ENCODE assay signal across 9 cellular contexts in the genomic region with DNA sequence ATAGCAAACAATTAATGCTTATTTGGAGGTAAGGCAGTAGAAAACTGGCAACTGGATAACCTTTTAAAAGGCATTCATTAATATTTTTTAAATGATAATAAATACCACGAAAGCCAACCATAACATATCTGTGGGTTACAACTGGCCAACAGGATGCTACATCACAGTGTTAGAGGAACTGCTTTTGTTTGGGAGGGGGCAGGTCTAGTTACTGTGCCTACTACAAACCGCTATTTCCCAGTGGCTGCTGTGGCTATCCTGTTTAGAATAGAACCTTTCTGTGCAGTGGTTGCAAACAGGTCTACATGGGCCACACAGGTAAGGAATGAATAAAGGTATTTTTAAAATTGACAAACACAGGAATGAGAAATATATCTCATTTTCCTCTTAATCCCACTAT. TPM values are rescaled to one million over a fixed set of nuclear protein-coding genes. Genes with fewer than 3 reads are reported as not detected.
A peak's percentile ranks its signal among the peaks of the same experiment; 100 is the strongest.
DNase-seq lines count a peak whose midpoint lies in the region; TF ChIP-seq lines count a peak whose summit lies in the region.
"Had no signal": no experiment of that assay in that cellular context is flagged by ENCODE, and none has a peak within 500 bp of the region (broad histone marks: within the 10 kb centered on the region; RNA-seq: fewer than 3 reads in every experiment).

No MANE protein-coding gene starts in this region.

- peak overlapping the region; percentile 93 for H3K27ac Mint-ChIP-seq in MCF 10A (ENCODE audit: low read depth, unreplicated experiment)

- no peak for TF ChIP-seq CTCF in AG04450 (IDR thresholded peaks at IDR 0.05; ENCODE audit: low read depth, low read length)
- no peak for TF ChIP-seq CTCF in MCF 10A (IDR thresholded peaks at IDR 0.05; ENCODE audit: unreplicated experiment)

- H3K4me3 Mint-ChIP-seq in MCF 10A (ENCODE audit: unreplicated experiment) = peak overlapping the region; percentile 90

- BruUV-seq in MCF 10A (replicated peaks; lab: Mats Ljungman, UMichigan) = TSS peak; percentile 48

- H3K4me1 Mint-ChIP-seq in MCF 10A (ENCODE audit: insufficient read depth, unreplicated experiment) = peaks cover 24% of the 10 kb centered on the region

- H3K4me1 ChIP-seq in HUES64 (ENCODE audit: insufficient read depth, low read length) = peaks cover 4% of the 10 kb centered on the region; the same call in 1 of the 2 replicates
- H3K4me1 ChIP-seq in mucosa of rectum (ENCODE audit: control insufficient read depth in 2 of 2, insufficient read depth in 2 of 2, low read length in 2 of 2) = peaks cover 42 to 55% of the 10 kb centered on the region in 2 donors

- H3K9me3 ChIP-seq in AG04450 (ENCODE audit: control insufficient read depth, insufficient read depth, low read length) = no peaks in the 10 kb centered on the region; the same call in 1 of the 2 replicates
- no peaks in the 10 kb centered on the region for H3K9me3 ChIP-seq in HUES64 (ENCODE audit: insufficient read depth, low read depth, low read length)
- no peaks in the 10 kb centered on the region for H3K9me3 ChIP-seq in mucosa of rectum (ENCODE audit: control insufficient read depth in 2 of 2, low read length in 2 of 2)

- POLR2A ChIA-PET in AG04450 (lab: Yijun Ruan, JAX) (interaction anchor here (1.5 kb wide), 1 partner anchor 20 kb away, joined by 5 read pairs; no protein-coding TSS in a partner anchor), MCF 10A (lab: Yijun Ruan, JAX) (interaction anchor here (0.7 to 3.1 kb wide), 17 partner anchors 10 to 417 kb away, joined by 3 to 44 read pairs (median 9); a partner anchor contains a TSS)

- H3K9ac ChIP-seq in HUES64 (ENCODE audit: low read depth, low read length) (peak overlapping the region; percentile 86; the same call in 1 of the 2 replicates), mucosa of rectum (ENCODE audit: low read depth in 1 of 2, low read length in 2 of 2) (peak overlapping the region; percentile 89 to 94)

- peak overlapping the region; percentile 93 for H3K4me3 ChIP-seq in AG04450 (ENCODE audit: low read depth, low read length)
- peak overlapping the region; percentile 83 for H3K4me3 ChIP-seq in HUES64 (ENCODE audit: low read length)
- H3K4me3 ChIP-seq in mucosa of rectum (ENCODE audit: low read length in 2 of 2) = peak overlapping the region; percentile 92 to 97

- CTCF ChIA-PET in AG04450 (lab: Charles Lee) = interaction anchor here (1.8 to 5.0 kb wide), 3 partner anchors 20 to 55 kb away, joined by 7 to 36 read pairs (median 20); no protein-coding TSS in a partner anchor
- CTCF ChIA-PET in MCF 10A (lab: Yijun Ruan, JAX) = interaction anchor here (0.6 to 6.4 kb wide), 9 partner anchors 9 to 354 kb away, joined by 3 to 40 read pairs (median 4); a partner anchor contains a TSS

- no peaks in the 10 kb centered on the region for H3K9me3 Mint-ChIP-seq in MCF 10A (ENCODE audit: unreplicated experiment)

- no peaks in the 10 kb centered on the region for H3K27me3 Mint-ChIP-seq in MCF 10A (ENCODE audit: insufficient read depth, unreplicated experiment)

- H3K27ac ChIP-seq in AG04450 (ENCODE audit: low read depth, low read length) (no peak overlapping the region), HUES64 (ENCODE audit: low read depth, low read length) (no peak overlapping the region), mucosa of rectum (ENCODE audit: low read depth in 2 of 2, low read length in 2 of 2) (no peak overlapping the region)

- H3K36me3 ChIP-seq in HUES64 (ENCODE audit: insufficient read depth, low read length) (peaks cover 38% of the 10 kb centered on the region), mucosa of rectum (ENCODE audit: control insufficient read depth in 2 of 2, insufficient read depth in 2 of 2, low read length in 2 of 2) (peaks cover 20 to 33% of the 10 kb centered on the region in 2 donors)

- WGBS in HUES64 = 87% methylated on average over 1 of the region's 2 CpGs

- H3K27me3 ChIP-seq in AG04450 (ENCODE audit: control insufficient read depth, insufficient read depth, low read length) = no peaks in the 10 kb centered on the region
- no peaks in the 10 kb centered on the region for H3K27me3 ChIP-seq in HUES64 (ENCODE audit: insufficient read depth, low read length)
- no peaks in the 10 kb centered on the region for H3K27me3 ChIP-seq in mucosa of rectum (ENCODE audit: control insufficient read depth in 2 of 2, insufficient read depth in 2 of 2, low read length in 2 of 2)

- intact Hi-C loops in MCF 10A (cut with micrococcal nuclease) = loop anchor here (5.0 kb wide), 2 partner anchors 55 to 70 kb away; a partner anchor contains a TSS

- DNase-seq in AG04450 (ENCODE audit: low read depth, low spot score) = no peak
- no peak for DNase-seq in MCF 10A (ENCODE audit: unreplicated experiment)
- DNase-seq in DMS79 treated with DMSO at 0.1 percent for 48 hours (lab: John Stamatoyannopoulos, UW) = no peak
- DNase-seq in stimulated activated CD4-positive, alpha-beta T cell treated with anti-CD3 and anti-CD28 coated beads, Interleukin-12 subunit alpha, Interleukin-12 subunit beta, amount 100 ng/mL, for 4 hours = no peak
- no peak for DNase-seq in amniotic stem cell (lab: John Stamatoyannopoulos, UW)
- DNase-seq in D341Med (ENCODE audit: low spot score) = no peak
- DNase-seq: activated gamma-delta T cell treated with Interleukin-2 at 50 U/mL for 16 hours had no signal

- H3K36me3 Mint-ChIP-seq in MCF 10A (ENCODE audit: insufficient read depth, unreplicated experiment) = peaks cover 27% of the 10 kb centered on the region

RNA-seq across cellular contexts. Expression of a gene that starts 1.0 kb away (rescaled TPM):
- 114 and 140 TPM in 2 replicates for polyA plus RNA-seq in AG04450 (2011; rRNA removed)
- polyA minus RNA-seq in AG04450 (2011; rRNA and poly(A)+ RNA removed) = 51.4 and 58.4 TPM in 2 replicates
- polyA plus RNA-seq in HUES64 (2013, experiment 1 of 2) = 52.9 TPM
- 55.6 TPM for polyA plus RNA-seq in HUES64 (2013, experiment 2 of 2)
- total RNA-seq in MCF 10A (2022) = 79.4 and 84.3 TPM in 2 replicates

RNA-seq across cellular contexts. Expression of a gene that starts 8.8 kb away (rescaled TPM):
- polyA plus RNA-seq in AG04450 (2011; rRNA removed) = 12.8 and 13.8 TPM in 2 replicates
- polyA minus RNA-seq in AG04450 (2011; rRNA and poly(A)+ RNA removed) = 7.3 and 7.8 TPM in 2 replicates
- polyA plus RNA-seq in HUES64 (2013, experiment 1 of 2) = 29.1 TPM
- 34.5 TPM for polyA plus RNA-seq in HUES64 (2013, experiment 2 of 2)
- 9.1 and 13.0 TPM in 2 replicates for total RNA-seq in MCF 10A (2022)

RNA-seq across cellular contexts. Expression of a gene that starts 38.8 kb away (rescaled TPM):
- polyA plus RNA-seq in AG04450 (2011; rRNA removed) = not detected in 2 replicates
- not detected in 2 replicates for polyA minus RNA-seq in AG04450 (2011; rRNA and poly(A)+ RNA removed)
- not detected for polyA plus RNA-seq in HUES64 (2013, experiment 1 of 2)
- not detected for polyA plus RNA-seq in HUES64 (2013, experiment 2 of 2)
- total RNA-seq in MCF 10A (2022) = not detected in 2 replicates

RNA-seq across cellular contexts. Expression of a gene that starts 52.6 kb away (rescaled TPM):
- not detected in 2 replicates for polyA plus RNA-seq in AG04450 (2011; rRNA removed)
- polyA minus RNA-seq in AG04450 (2011; rRNA and poly(A)+ RNA removed) = not detected in 2 replicates
- polyA plus RNA-seq in HUES64 (2013, experiment 1 of 2) = 41.5 TPM
- 43.4 TPM for polyA plus RNA-seq in HUES64 (2013, experiment 2 of 2)
- not detected in 2 replicates for total RNA-seq in MCF 10A (2022)

RNA-seq across cellular contexts. Expression of a gene that starts 54.0 kb away (rescaled TPM):
- polyA plus RNA-seq in AG04450 (2011; rRNA removed) = 25.1 and 33.4 TPM in 2 replicates
- polyA minus RNA-seq in AG04450 (2011; rRNA and poly(A)+ RNA removed) = 37.9 and 46.4 TPM in 2 replicates
- 13.1 TPM for polyA plus RNA-seq in HUES64 (2013, experiment 1 of 2)
- 11.8 TPM for polyA plus RNA-seq in HUES64 (2013, experiment 2 of 2)
- 19.1 and 28.2 TPM in 2 replicates for total RNA-seq in MCF 10A (2022)
